23 cellular contexts compared by ENCODE assay signal in genomic region chr17:4973431-4973830, GRCh38. TPM values are rescaled to one million over a fixed set of nuclear protein-coding genes. Genes with fewer than 3 reads are reported as not detected.
DNase-seq lines count a peak whose midpoint lies in the region; ATAC-seq and TF ChIP-seq lines count a peak whose summit lies in the region.
"Had no signal": no experiment of that assay in that cellular context is flagged by ENCODE, and none has a peak within 500 bp of the region (broad histone marks: within the 10 kb centered on the region; RNA-seq: fewer than 3 reads in every experiment).

No MANE protein-coding gene starts in this region.

- peaks cover 53% of the 10 kb centered on the region for H3K36me3 Mint-ChIP-seq in activated CD8-positive, alpha-beta T cell treated with anti-CD3 and anti-CD28 coated beads, Interleukin-2, amount 10 ng/mL, durations not matched to agents 7 days and 5 days (ENCODE audit: low read depth)
- H3K36me3 Mint-ChIP-seq in activated CD8-positive, alpha-beta T cell treated with anti-CD3 and anti-CD28 coated beads for 36 hours (ENCODE audit: low read depth) = peaks cover 47% of the 10 kb centered on the region
- H3K36me3 Mint-ChIP-seq in chondrocyte (ENCODE audit: low read depth) = peaks cover 33% of the 10 kb centered on the region

- peaks cover 21% of the 10 kb centered on the region for H3K4me1 Mint-ChIP-seq in activated CD8-positive, alpha-beta T cell treated with anti-CD3 and anti-CD28 coated beads, Interleukin-2, amount 10 ng/mL, durations not matched to agents 7 days and 5 days (ENCODE audit: low read depth)
- H3K4me1 Mint-ChIP-seq in activated CD8-positive, alpha-beta T cell treated with anti-CD3 and anti-CD28 coated beads for 36 hours (ENCODE audit: low read depth) = peaks cover 22% of the 10 kb centered on the region
- H3K4me1 Mint-ChIP-seq in chondrocyte (ENCODE audit: low read depth) = peaks cover 41% of the 10 kb centered on the region

- 79 to 84% (median 82%) methylated on average over 9 of the region's 9 CpGs for WGBS in psoas muscle, 3 donors

- POLR2A ChIA-PET in activated CD8-positive, alpha-beta T cell treated with anti-CD3 and anti-CD28 coated beads, Interleukin-2, amount 10 ng/mL, durations not matched to agents 7 days and 5 days (lab: Charles Lee) = interaction anchor here (0.6 to 1.1 kb wide), 2 partner anchors 13 to 513 kb away, joined by 3 to 4 read pairs; partner anchors contain the start of genes DERL2 and MIS12
- POLR2A ChIA-PET in activated CD8-positive, alpha-beta T cell treated with anti-CD3 and anti-CD28 coated beads for 36 hours (lab: Charles Lee) = interaction anchor here (0.6 to 15.1 kb wide), 3 partner anchors 14 to 25 kb away, joined by 4 to 627 read pairs (median 11); partner anchors contain the start of genes CAMTA2, ENO3, PFN1 and RNF167

- intact Hi-C loops in activated CD8-positive, alpha-beta T cell treated with anti-CD3 and anti-CD28 coated beads for 36 hours (cut with micrococcal nuclease) = no loop called here
- intact Hi-C loops in psoas muscle (cut with DNase I) = no loop called here

- H3K9me3 ChIP-seq in psoas muscle = no peaks in the 10 kb centered on the region
- H3K9me3 ChIP-seq: mucosa of descending colon, upper lobe of right lung had no signal

- CTCF ChIA-PET in activated CD8-positive, alpha-beta T cell treated with anti-CD3 and anti-CD28 coated beads, Interleukin-2, amount 10 ng/mL, durations not matched to agents 7 days and 5 days (lab: Charles Lee) = no interaction called here
- CTCF ChIA-PET in activated CD8-positive, alpha-beta T cell treated with anti-CD3 and anti-CD28 coated beads for 36 hours (lab: Charles Lee) = no interaction called here

- H3K4me3 ChIP-seq in psoas muscle = peak overlapping the region; percentile 22
- H3K4me3 ChIP-seq: mucosa of descending colon, upper lobe of right lung had no signal

- no peaks in the 10 kb centered on the region for H3K27me3 ChIP-seq in psoas muscle (ENCODE audit: insufficient read depth in 3 of 3, low read length in 2 of 3)
- H3K27me3 ChIP-seq: foreskin keratinocyte, upper lobe of right lung had no signal

- ATAC-seq in activated CD8-positive, alpha-beta T cell treated with anti-CD3 and anti-CD28 coated beads, Interleukin-2, amount 10 ng/mL, durations not matched to agents 7 days and 5 days = no peak
- no peak for ATAC-seq in activated CD8-positive, alpha-beta T cell treated with anti-CD3 and anti-CD28 coated beads for 36 hours
- peak in 2 of 4 donors; percentile 3 to 4 for ATAC-seq in psoas muscle
- ATAC-seq: activated T-cell treated with anti-CD3 and anti-CD28 coated beads, Interleukin-2, amount 50 U/mL, for 4 hours; foreskin keratinocyte; mucosa of descending colon had no signal

- no peak for TF ChIP-seq CTCF in activated CD8-positive, alpha-beta T cell treated with anti-CD3 and anti-CD28 coated beads for 36 hours (IDR thresholded peaks at IDR 0.05)
- TF ChIP-seq CTCF in chondrocyte (IDR thresholded peaks at IDR 0.05) (no peak), psoas muscle (IDR thresholded peaks at IDR 0.05) (no peak)

- peak overlapping the region; percentile 86 for H3K27ac ChIP-seq in psoas muscle
- H3K27ac ChIP-seq: foreskin keratinocyte, upper lobe of right lung had no signal

- H3K4me3 Mint-ChIP-seq in activated CD8-positive, alpha-beta T cell treated with anti-CD3 and anti-CD28 coated beads, Interleukin-2, amount 10 ng/mL, durations not matched to agents 7 days and 5 days = no peak overlapping the region
- H3K4me3 Mint-ChIP-seq in activated CD8-positive, alpha-beta T cell treated with anti-CD3 and anti-CD28 coated beads for 36 hours = no peak overlapping the region
- H3K4me3 Mint-ChIP-seq in chondrocyte (ENCODE audit: unreplicated experiment) = no peak overlapping the region
- H3K4me3 Mint-ChIP-seq: activated T-cell treated with anti-CD3 and anti-CD28 coated beads, Interleukin-2, amount 50 U/mL, for 4 hours; HFFc6; nephron progenitor cell had no signal

- DNase-seq in activated CD8-positive, alpha-beta T cell treated with anti-CD3 and anti-CD28 coated beads, Interleukin-2, amount 10 ng/mL, durations not matched to agents 7 days and 5 days = no peak
- DNase-seq in activated CD8-positive, alpha-beta T cell treated with anti-CD3 and anti-CD28 coated beads for 36 hours = no peak
- DNase-seq in CD1c-positive myeloid dendritic cell (ENCODE audit: extremely low spot score) (peak; percentile 34), chondrocyte (ENCODE audit: low spot score) (no peak), psoas muscle (no peak), SHP77 treated with DMSO at 0.1 percent for 48 hours (lab: John Stamatoyannopoulos, UW) (no peak), glomerular visceral epithelial cell (ENCODE audit: extremely low spot score) (no peak), SK-N-DZ (ENCODE audit: low spot score) (no peak)
- DNase-seq: activated CD4-positive, CD25-positive, alpha-beta regulatory T cell; activated CD8-positive, alpha-beta memory T cell treated with anti-CD3 and anti-CD28 coated beads for 24 hours; activated T-cell treated with anti-CD3 and anti-CD28 coated beads, Interleukin-2, amount 50 U/mL, for 4 hours; effector CD8-positive, alpha-beta T cell; foreskin keratinocyte; HFFc6; IMR-90; mucosa of descending colon; NCI-H1092 treated with DMSO at 0.1 percent for 48 hours; NCI-H187 treated with DMSO at 0.1 percent for 48 hours; NCI-H69; nephron progenitor cell; SW 1271; upper lobe of right lung had no signal

- H3K36me3 ChIP-seq in psoas muscle (ENCODE audit: insufficient read depth in 1 of 2, low read depth in 1 of 2) = peaks cover 9 to 91% of the 10 kb centered on the region in 2 donors

- no peaks in the 10 kb centered on the region for H3K27me3 Mint-ChIP-seq in activated CD8-positive, alpha-beta T cell treated with anti-CD3 and anti-CD28 coated beads, Interleukin-2, amount 10 ng/mL, durations not matched to agents 7 days and 5 days (ENCODE audit: low read depth)
- no peaks in the 10 kb centered on the region for H3K27me3 Mint-ChIP-seq in activated CD8-positive, alpha-beta T cell treated with anti-CD3 and anti-CD28 coated beads for 36 hours
- H3K27me3 Mint-ChIP-seq in chondrocyte (ENCODE audit: low read depth) = no peaks in the 10 kb centered on the region

- no peaks in the 10 kb centered on the region for H3K9me3 Mint-ChIP-seq in activated CD8-positive, alpha-beta T cell treated with anti-CD3 and anti-CD28 coated beads, Interleukin-2, amount 10 ng/mL, durations not matched to agents 7 days and 5 days (ENCODE audit: insufficient read depth)
- no peaks in the 10 kb centered on the region for H3K9me3 Mint-ChIP-seq in activated CD8-positive, alpha-beta T cell treated with anti-CD3 and anti-CD28 coated beads for 36 hours
- no peaks in the 10 kb centered on the region for H3K9me3 Mint-ChIP-seq in chondrocyte (ENCODE audit: low read depth)
- H3K9me3 Mint-ChIP-seq: activated T-cell treated with anti-CD3 and anti-CD28 coated beads, Interleukin-2, amount 50 U/mL, for 4 hours; brain; HFFc6; nephron progenitor cell had no signal

- H3K27ac Mint-ChIP-seq in activated CD8-positive, alpha-beta T cell treated with anti-CD3 and anti-CD28 coated beads, Interleukin-2, amount 10 ng/mL, durations not matched to agents 7 days and 5 days = peak overlapping the region; percentile 24
- no peak overlapping the region for H3K27ac Mint-ChIP-seq in activated CD8-positive, alpha-beta T cell treated with anti-CD3 and anti-CD28 coated beads for 36 hours
- peak overlapping the region; percentile 74 for H3K27ac Mint-ChIP-seq in chondrocyte (ENCODE audit: unreplicated experiment)
- H3K27ac Mint-ChIP-seq: HFFc6 had no signal

- peaks cover 41% of the 10 kb centered on the region for H3K4me1 ChIP-seq in psoas muscle

RNA-seq across cellular contexts. Expression of gene SPAG7, which starts 5.8 kb away (rescaled TPM):
- total RNA-seq in activated CD8-positive, alpha-beta T cell treated with anti-CD3 and anti-CD28 coated beads, Interleukin-2, amount 10 ng/mL, durations not matched to agents 7 days and 5 days = 10 to 100 TPM; 52.3 to 53.6 TPM
- 10 to 100 TPM; 62.7 to 62.9 TPM for total RNA-seq in activated CD8-positive, alpha-beta T cell treated with anti-CD3 and anti-CD28 coated beads for 36 hours
- total RNA-seq in chondrocyte (73.0 to 87.3 TPM (median 79.4 TPM) in 3 replicates), psoas muscle (100 to 1,000 TPM in 3 of 4 donors, 10 to 100 TPM in 1; 79.2 to 156 (median 111) TPM)
- polyA plus RNA-seq in psoas muscle = 100 to 1,000 TPM in 2 of 3 donors, 10 to 100 TPM in 1; 93.2 to 179 (median 170) TPM
- 60.0 and 66.1 TPM in 2 replicates for polyA plus RNA-seq in SK-N-DZ (2014; cell fraction: cytosol; rRNA removed)
- polyA plus RNA-seq in SK-N-DZ (2014; cell fraction: nucleus; rRNA removed) = 51.2 and 51.5 TPM in 2 replicates

RNA-seq across cellular contexts. Expression of gene CAMTA2, which starts 14.0 kb away (rescaled TPM):
- total RNA-seq in activated CD8-positive, alpha-beta T cell treated with anti-CD3 and anti-CD28 coated beads, Interleukin-2, amount 10 ng/mL, durations not matched to agents 7 days and 5 days = 10 to 100 TPM; 51.3 to 55.5 TPM
- 10 to 100 TPM; 91.5 to 99.0 TPM for total RNA-seq in activated CD8-positive, alpha-beta T cell treated with anti-CD3 and anti-CD28 coated beads for 36 hours
- total RNA-seq in chondrocyte (47.4 to 97.8 TPM (median 90.2 TPM) in 3 replicates), psoas muscle (10 to 100 TPM; 43.0 to 60.8 (median 51.0) TPM)
- 10 to 100 TPM; 30.3 to 50.2 (median 39.5) TPM for polyA plus RNA-seq in psoas muscle
- 5.7 and 6.0 TPM in 2 replicates for polyA plus RNA-seq in SK-N-DZ (2014; cell fraction: cytosol; rRNA removed)
- polyA plus RNA-seq in SK-N-DZ (2014; cell fraction: nucleus; rRNA removed) = 16.1 and 20.2 TPM in 2 replicates

RNA-seq across cellular contexts. Expression of gene ENO3, which starts 22.5 kb away (rescaled TPM):
- total RNA-seq in activated CD8-positive, alpha-beta T cell treated with anti-CD3 and anti-CD28 coated beads, Interleukin-2, amount 10 ng/mL, durations not matched to agents 7 days and 5 days = 10 to 100 TPM; 26.6 to 34.3 TPM
- total RNA-seq in activated CD8-positive, alpha-beta T cell treated with anti-CD3 and anti-CD28 coated beads for 36 hours = 10 to 100 TPM; 31.3 to 34.0 TPM
- 7.0 to 9.8 TPM (median 7.4 TPM) in 3 replicates for total RNA-seq in chondrocyte
- 1,000 to 10,000 TPM; 2,251 to 3,238 (median 2,533) TPM for total RNA-seq in psoas muscle
- 1,000 to 10,000 TPM; 1,126 to 5,696 (median 4,322) TPM for polyA plus RNA-seq in psoas muscle
- polyA plus RNA-seq in SK-N-DZ (2014; cell fraction: cytosol; rRNA removed) = 91.6 and 92.7 TPM in 2 replicates
- 116 and 223 TPM in 2 replicates for polyA plus RNA-seq in SK-N-DZ (2014; cell fraction: nucleus; rRNA removed)

RNA-seq across cellular contexts. Expression of gene INCA1, which starts 23.9 kb away (rescaled TPM):
- total RNA-seq in activated CD8-positive, alpha-beta T cell treated with anti-CD3 and anti-CD28 coated beads, Interleukin-2, amount 10 ng/mL, durations not matched to agents 7 days and 5 days = under 1 TPM; 0.26 to 0.29 TPM
- total RNA-seq in activated CD8-positive, alpha-beta T cell treated with anti-CD3 and anti-CD28 coated beads for 36 hours = under 1 TPM in 1 of 2 experiments, not detected in 1; 0.63 TPM
- total RNA-seq in chondrocyte (0.74 to 1.5 TPM (median 0.85 TPM) in 3 replicates), psoas muscle (1 to 10 TPM; 2.9 to 4.9 (median 3.5) TPM)
- 1 to 10 TPM; 1.6 to 4.1 (median 4.0) TPM for polyA plus RNA-seq in psoas muscle
- not detected in 2 replicates for polyA plus RNA-seq in SK-N-DZ (2014; cell fraction: cytosol; rRNA removed)
- not detected in 2 replicates for polyA plus RNA-seq in SK-N-DZ (2014; cell fraction: nucleus; rRNA removed)

RNA-seq across cellular contexts. Expression of gene KIF1C, which starts 24.3 kb away (rescaled TPM):
- total RNA-seq in activated CD8-positive, alpha-beta T cell treated with anti-CD3 and anti-CD28 coated beads, Interleukin-2, amount 10 ng/mL, durations not matched to agents 7 days and 5 days = 10 to 100 TPM; 43.6 to 45.3 TPM
- total RNA-seq in activated CD8-positive, alpha-beta T cell treated with anti-CD3 and anti-CD28 coated beads for 36 hours = 10 to 100 TPM; 35.7 to 37.4 TPM
- 141 to 193 TPM (median 174 TPM) in 3 replicates for total RNA-seq in chondrocyte
- total RNA-seq in psoas muscle = 1,000 to 10,000 TPM in 1 of 4 donors, 100 to 1,000 TPM in 3; 624 to 1,039 (median 691) TPM
- 100 to 1,000 TPM; 204 to 445 (median 311) TPM for polyA plus RNA-seq in psoas muscle
- polyA plus RNA-seq in SK-N-DZ (2014; cell fraction: cytosol; rRNA removed) = 8.9 and 11.7 TPM in 2 replicates
- 6.5 and 7.2 TPM in 2 replicates for polyA plus RNA-seq in SK-N-DZ (2014; cell fraction: nucleus; rRNA removed)

Comparison
In these comparisons a context has a peak if more than half of its experiments do, and no peak if none do; other contexts are left out.
1. RNA of gene ENO3, which starts 22.5 kb away (total RNA-seq): 2,251 to 3,238 TPM in psoas muscle; 26.6 to 34.3 TPM in activated CD8-positive, alpha-beta T cell treated with anti-CD3 and anti-CD28 coated beads, Interleukin-2, amount 10 ng/mL, durations not matched to agents 7 days and 5 days, 31.3 to 34.0 TPM in activated CD8-positive, alpha-beta T cell treated with anti-CD3 and anti-CD28 coated beads for 36 hours and 7.0 to 9.8 TPM in chondrocyte; every median in the first group is over 10 times any median in the second.